In genomic region chr1:185478878-185479277, GRCh38 we compare ENCODE assay signal across 16 cellular contexts.
DNase-seq lines count a peak whose midpoint lies in the region; ATAC-seq and TF ChIP-seq lines count a peak whose summit lies in the region.
"Had no signal": no experiment of that assay in that cellular context is flagged by ENCODE, and none has a peak within 500 bp of the region (broad histone marks: within the 10 kb centered on the region; RNA-seq: fewer than 3 reads in every experiment).

No MANE protein-coding gene starts in this region.

- H3K9me3 ChIP-seq in mucosa of rectum (ENCODE audit: control insufficient read depth in 2 of 2, low read length in 2 of 2): no peaks in the 10 kb centered on the region
- H3K9me3 ChIP-seq in transverse colon: no peaks in the 10 kb centered on the region
- H3K9me3 ChIP-seq: A549 had no signal

- H3K4me1 ChIP-seq in mucosa of rectum (ENCODE audit: control insufficient read depth in 2 of 2, insufficient read depth in 2 of 2, low read length in 2 of 2) (peaks cover 24 to 28% of the 10 kb centered on the region in 2 donors), transverse colon (peaks cover 4 to 44% (median 12%) of the 10 kb centered on the region in 4 donors)

- intact Hi-C loops in transverse colon (cut with DNase I; ENCODE audit: low total_unique reads): no loop called here

- no peaks in the 10 kb centered on the region for H3K27me3 Mint-ChIP-seq in activated T-cell treated with anti-CD3 and anti-CD28 coated beads, Interleukin-2, amount 50 U/mL, for 72 hours (ENCODE audit: low read depth)
- no peaks in the 10 kb centered on the region for H3K27me3 Mint-ChIP-seq in activated T-helper 17 cell treated with anti-CD3 and anti-CD28 coated beads, Interleukin-2, amount 50 U/mL, for 72 hours
- H3K27me3 Mint-ChIP-seq: CD4-positive, alpha-beta memory T cell had no signal

- H3K4me3 ChIP-seq in mucosa of rectum (ENCODE audit: low read length in 2 of 2) (peak overlapping the region in 1 of 2 donors; percentile 1), transverse colon (no peak overlapping the region)
- H3K4me3 ChIP-seq: A549 had no signal

- no peak for DNase-seq in activated T-cell treated with anti-CD3 and anti-CD28 coated beads, Interleukin-2, amount 50 U/mL, for 72 hours
- DNase-seq in activated T-cell treated with anti-CD3 and anti-CD28 coated beads for 4 hours (no peak), transverse colon (peak; percentile 17), GOT3 (lab: John Stamatoyannopoulos, UW) (no peak)
- DNase-seq: CD4-positive, alpha-beta memory T cell; HCEC 1CT; IMR-90; NCI-H2107; NCI-H226; NCI-H524 treated with DMSO at 0.1 percent for 48 hours had no signal

- in situ Hi-C loops in transverse colon (cut with MboI; ENCODE audit: low pct_ligation_motif_present in 1 of 4, low pct_unique_long_range_greater_than_20kb in 1 of 4, low sequenced_read_pairs in 3 of 4): no loop called here

- no peaks in the 10 kb centered on the region for H3K9me3 Mint-ChIP-seq in activated T-cell treated with anti-CD3 and anti-CD28 coated beads, Interleukin-2, amount 50 U/mL, for 72 hours
- no peaks in the 10 kb centered on the region for H3K9me3 Mint-ChIP-seq in activated T-helper 17 cell treated with anti-CD3 and anti-CD28 coated beads, Interleukin-2, amount 50 U/mL, for 72 hours

- ATAC-seq in activated T-cell treated with anti-CD3 and anti-CD28 coated beads, Interleukin-2, amount 50 U/mL, for 72 hours (replicated peaks in 1 of 2): peak; percentile 49 to 71
- ATAC-seq in activated T-helper 17 cell treated with anti-CD3 and anti-CD28 coated beads, Interleukin-2, amount 50 U/mL, for 72 hours (replicated peaks): peak; percentile 44
- ATAC-seq in GM19463 (IDR thresholded peaks at IDR 0.05; ENCODE audit: unreplicated experiment): no peak
- no peak for ATAC-seq in GM21529 (IDR thresholded peaks at IDR 0.05; ENCODE audit: unreplicated experiment)
- ATAC-seq: A549, Right ventricle myocardium inferior had no signal

- peak; percentile 31 for TF ChIP-seq POLR2A in transverse colon (IDR thresholded peaks at IDR 0.05)

- no peak overlapping the region for H3K27ac Mint-ChIP-seq in activated T-cell treated with anti-CD3 and anti-CD28 coated beads, Interleukin-2, amount 50 U/mL, for 72 hours
- no peak overlapping the region for H3K27ac Mint-ChIP-seq in activated T-helper 17 cell treated with anti-CD3 and anti-CD28 coated beads, Interleukin-2, amount 50 U/mL, for 72 hours
- H3K27ac Mint-ChIP-seq: CD4-positive, alpha-beta memory T cell had no signal

- H3K36me3 Mint-ChIP-seq in activated T-cell treated with anti-CD3 and anti-CD28 coated beads, Interleukin-2, amount 50 U/mL, for 72 hours (ENCODE audit: insufficient read depth in 2 of 2): no peaks in the 10 kb centered on the region
- H3K36me3 Mint-ChIP-seq in activated T-helper 17 cell treated with anti-CD3 and anti-CD28 coated beads, Interleukin-2, amount 50 U/mL, for 72 hours (ENCODE audit: low read depth): no peaks in the 10 kb centered on the region
- H3K36me3 Mint-ChIP-seq: CD4-positive, alpha-beta memory T cell had no signal

- no peak overlapping the region for H3K4me3 Mint-ChIP-seq in activated T-cell treated with anti-CD3 and anti-CD28 coated beads, Interleukin-2, amount 50 U/mL, for 72 hours
- no peak overlapping the region for H3K4me3 Mint-ChIP-seq in activated T-helper 17 cell treated with anti-CD3 and anti-CD28 coated beads, Interleukin-2, amount 50 U/mL, for 72 hours
- H3K4me3 Mint-ChIP-seq: CD4-positive, alpha-beta memory T cell had no signal

- peaks cover 8% of the 10 kb centered on the region for H3K4me1 Mint-ChIP-seq in activated T-cell treated with anti-CD3 and anti-CD28 coated beads, Interleukin-2, amount 50 U/mL, for 72 hours (ENCODE audit: low read depth)
- peaks cover 6% of the 10 kb centered on the region for H3K4me1 Mint-ChIP-seq in activated T-helper 17 cell treated with anti-CD3 and anti-CD28 coated beads, Interleukin-2, amount 50 U/mL, for 72 hours

- no peak for TF ChIP-seq CTCF in transverse colon (IDR thresholded peaks at IDR 0.05)

- WGBS in transverse colon (ENCODE audit: low coverage in 1 of 2), 2 donors: 50 to 72% methylated on average over 1 to 3 of the region's 3 CpGs

- no peak for TF ChIP-seq EP300 in transverse colon (IDR thresholded peaks at IDR 0.05; ENCODE audit: low read depth)

- peak overlapping the region; percentile 75 to 83 for H3K27ac ChIP-seq in mucosa of rectum (ENCODE audit: low read depth in 2 of 2, low read length in 2 of 2)
- peak overlapping the region; percentile 65 to 78 (median 70) for H3K27ac ChIP-seq in transverse colon
- H3K27ac ChIP-seq: A549 had no signal

- H3K27me3 ChIP-seq in mucosa of rectum (ENCODE audit: control insufficient read depth in 2 of 2, insufficient read depth in 2 of 2, low read length in 2 of 2) (no peaks in the 10 kb centered on the region), transverse colon (no peaks in the 10 kb centered on the region)

- H3K9ac ChIP-seq in mucosa of rectum (ENCODE audit: low read depth in 1 of 2, low read length in 2 of 2): peak overlapping the region in 1 of 2 donors; percentile 33

- no peaks in the 10 kb centered on the region for H3K36me3 ChIP-seq in mucosa of rectum (ENCODE audit: control insufficient read depth in 2 of 2, insufficient read depth in 2 of 2, low read length in 2 of 2)
- no peaks in the 10 kb centered on the region for H3K36me3 ChIP-seq in transverse colon

Comparison
In these comparisons a context has a peak if more than half of its experiments do, and no peak if none do; other contexts are left out.
1. ATAC-seq: peak in activated T-cell treated with anti-CD3 and anti-CD28 coated beads, Interleukin-2, amount 50 U/mL, for 72 hours (2 of 2) and activated T-helper 17 cell treated with anti-CD3 and anti-CD28 coated beads, Interleukin-2, amount 50 U/mL, for 72 hours (single experiment); none in GM19463 (single experiment) and GM21529 (single experiment).